Comparison of ENCODE assay signal across 1 cellular context in the genomic region with DNA sequence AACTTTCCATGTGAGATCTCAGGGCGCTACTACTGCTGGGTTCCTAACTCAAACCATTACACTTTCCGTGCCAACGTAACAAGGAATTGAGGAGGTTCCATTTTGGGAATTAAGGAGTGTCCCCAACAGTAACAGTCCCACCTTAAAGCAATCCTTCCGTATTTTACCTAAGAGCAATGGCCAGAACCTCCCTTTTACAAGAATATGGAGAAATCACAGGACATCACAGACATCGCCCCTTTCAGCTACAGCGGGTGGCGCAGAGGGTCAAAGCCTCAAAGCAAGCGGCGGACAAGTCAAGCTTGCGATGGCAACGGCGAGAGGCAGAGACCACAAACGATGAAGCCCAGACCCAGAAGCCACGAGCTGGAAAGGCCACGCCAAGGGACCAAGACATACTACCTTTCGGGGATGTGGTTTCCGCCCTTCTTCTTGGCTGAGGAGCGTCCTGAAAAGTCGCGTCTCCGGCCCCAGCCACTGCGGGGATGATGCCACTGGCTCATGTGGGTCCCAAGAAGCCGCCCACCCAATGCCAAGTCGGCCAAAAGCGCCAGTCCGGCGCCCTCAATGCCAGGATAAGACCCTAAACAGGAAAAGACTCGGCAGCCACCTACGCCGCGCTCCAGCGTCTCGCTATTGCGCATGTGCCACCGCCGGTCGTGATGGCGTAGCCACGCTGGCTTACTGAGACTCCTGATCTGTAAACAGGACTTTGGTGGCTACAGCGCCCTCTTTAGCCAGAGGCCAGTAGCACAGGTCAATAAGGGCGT.
TF ChIP-seq lines count a peak whose summit lies in the region.

Gene DUSP11, minus strand, starts transcription at position 632 of the 770 bp plus-strand sequence. Its CDS starts 129 bp downstream, at position 503.

TF ChIP-seq in HCT116, 20 proteins besides CTCF, POLR2A, EP300 and RAD21 (continued from another document):
- TF ChIP-seq YY1 (IDR thresholded peaks at IDR 0.05; ENCODE audit: extremely low read depth, insufficient replicate concordance, low read depth, low read length), result no peak
